8 cellular contexts compared by ENCODE assay signal in the genomic region with DNA sequence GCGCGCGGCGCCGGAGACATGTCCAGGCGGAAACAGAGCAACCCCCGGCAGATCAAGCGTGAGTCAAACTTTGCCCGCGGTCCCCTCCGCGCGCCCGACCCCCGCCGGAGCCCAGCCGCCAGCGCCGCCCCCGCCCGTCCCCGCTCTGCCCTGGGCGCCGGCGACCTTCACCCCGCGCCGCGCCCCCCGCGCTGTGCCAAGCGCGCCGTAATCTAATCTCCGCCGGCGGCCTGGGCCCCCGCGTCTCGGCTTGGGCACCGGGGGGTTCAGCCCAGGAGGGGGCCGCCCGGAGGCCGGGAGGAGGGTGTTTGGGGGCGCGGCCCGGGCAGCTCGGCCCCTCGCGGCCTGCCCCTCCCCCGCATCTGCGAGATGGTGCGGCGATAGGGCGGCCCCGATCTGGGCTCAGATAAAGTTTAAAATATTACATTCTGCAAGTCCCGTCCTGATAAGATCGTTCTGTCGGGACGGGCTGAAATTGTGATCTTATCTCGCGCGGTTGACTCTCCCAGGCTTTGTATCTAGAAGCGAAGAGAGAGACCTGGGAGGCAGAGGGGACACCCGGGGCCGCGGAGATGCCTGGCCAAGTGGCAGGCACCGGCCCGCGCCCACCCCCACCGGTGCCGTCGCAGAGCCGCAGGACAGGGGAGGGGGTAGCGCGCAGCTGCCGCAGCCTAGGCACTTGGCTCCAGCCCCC. TPM values are rescaled to one million over a fixed set of nuclear protein-coding genes. Genes with fewer than 3 reads are reported as not detected.
A peak's percentile ranks its signal among the peaks of the same experiment; 100 is the strongest.
DNase-seq lines count a peak whose midpoint lies in the region; ATAC-seq, FAIRE-seq and TF ChIP-seq lines count a peak whose summit lies in the region.

No MANE protein-coding gene starts in this region.

- peaks cover 0 to 38% (median 35%) of the 10 kb centered on the region in 4 donors for H3K4me1 ChIP-seq in sigmoid colon

- H3K4me3 Mint-ChIP-seq in activated CD8-positive, alpha-beta T cell treated with anti-CD3 and anti-CD28 coated beads for 36 hours = peak overlapping the region; percentile 90

- TF ChIP-seq EP300 in sigmoid colon (IDR thresholded peaks at IDR 0.05) = no peak

- intact Hi-C loops in activated CD8-positive, alpha-beta T cell treated with anti-CD3 and anti-CD28 coated beads for 36 hours (cut with micrococcal nuclease) = loop anchor here (5.0 kb wide), 1 partner anchor 74 kb away; no protein-coding TSS in a partner anchor
- intact Hi-C loops in sigmoid colon (cut with DNase I) = loop anchor here (10.0 kb wide), 1 partner anchor 499 kb away; a partner anchor contains a TSS

- no peak for TF ChIP-seq CTCF in activated CD8-positive, alpha-beta T cell treated with anti-CD3 and anti-CD28 coated beads for 36 hours (IDR thresholded peaks at IDR 0.05)
- TF ChIP-seq CTCF in fibroblast of pulmonary artery (IDR thresholded peaks at IDR 0.05; ENCODE audit: low read length, missing control alignments) (no peak), sigmoid colon (IDR thresholded peaks at IDR 0.05) (no peak)

- peaks cover 30% of the 10 kb centered on the region for H3K4me1 Mint-ChIP-seq in activated CD8-positive, alpha-beta T cell treated with anti-CD3 and anti-CD28 coated beads for 36 hours (ENCODE audit: low read depth)

- H3K9me3 ChIP-seq in sigmoid colon = no peaks in the 10 kb centered on the region

- TF ChIP-seq POLR2A in sigmoid colon (IDR thresholded peaks at IDR 0.05) = no peak
- TF ChIP-seq POLR2A in GM12892 (IDR thresholded peaks at IDR 0.05; ENCODE audit: low read depth, low read length) = no peak

- peaks cover 26 to 52% (median 47%) of the 10 kb centered on the region in 3 donors for H3K27me3 ChIP-seq in sigmoid colon

- H3K4me3 ChIP-seq in fibroblast of pulmonary artery (replicated peaks; ENCODE audit: low read depth, low read length) = peak overlapping the region; percentile 54
- H3K4me3 ChIP-seq in sigmoid colon = peak overlapping the region; percentile 12 to 59 (median 55)

- no peak overlapping the region for H3K27ac Mint-ChIP-seq in activated CD8-positive, alpha-beta T cell treated with anti-CD3 and anti-CD28 coated beads for 36 hours

- CTCF ChIA-PET in activated CD8-positive, alpha-beta T cell treated with anti-CD3 and anti-CD28 coated beads for 36 hours (lab: Charles Lee) = no interaction called here

- no peaks in the 10 kb centered on the region for H3K9me3 Mint-ChIP-seq in activated CD8-positive, alpha-beta T cell treated with anti-CD3 and anti-CD28 coated beads for 36 hours

- no peak for FAIRE-seq in GM12892 (lab: Jason Lieb, UNC)

- H3K36me3 Mint-ChIP-seq in activated CD8-positive, alpha-beta T cell treated with anti-CD3 and anti-CD28 coated beads for 36 hours (ENCODE audit: low read depth) = peaks cover 3% of the 10 kb centered on the region

- WGBS in sigmoid colon, 2 donors = 1% methylated on average over 77 of the region's 77 CpGs

- no peak overlapping the region for H3K27ac ChIP-seq in sigmoid colon

- DNase-seq in activated naive CD4-positive, alpha-beta T cell treated with Interleukin-2 at 50 U/mL for 16 hours = peak; percentile 39
- no peak for DNase-seq in activated naive CD4-positive, alpha-beta T cell (lab: John Stamatoyannopoulos, UW)
- DNase-seq in activated CD8-positive, alpha-beta T cell treated with anti-CD3 and anti-CD28 coated beads for 36 hours = peak; percentile 59
- DNase-seq in fibroblast of pulmonary artery (ENCODE audit: low read depth) (no peak), sigmoid colon (no peak), GM12892 (ENCODE audit: insufficient read length) (no peak), NCI-H2227 (lab: John Stamatoyannopoulos, UW; ENCODE audit: unreplicated experiment) (no peak), NCI-H1930 (lab: John Stamatoyannopoulos, UW) (no peak)

- POLR2A ChIA-PET in activated CD8-positive, alpha-beta T cell treated with anti-CD3 and anti-CD28 coated beads for 36 hours (lab: Charles Lee) = interaction anchor here (1.1 to 1.7 kb wide), 5 partner anchors 27 to 497 kb away, joined by 4 to 5 read pairs (median 4); no protein-coding TSS in a partner anchor

- H3K36me3 ChIP-seq in sigmoid colon = no peaks in the 10 kb centered on the region

- ATAC-seq in activated CD8-positive, alpha-beta T cell treated with anti-CD3 and anti-CD28 coated beads for 36 hours = no peak

- no peaks in the 10 kb centered on the region for H3K27me3 Mint-ChIP-seq in activated CD8-positive, alpha-beta T cell treated with anti-CD3 and anti-CD28 coated beads for 36 hours

RNA-seq across cellular contexts. Expression of a gene that starts 0.7 kb away (rescaled TPM):
- 10 to 100 TPM; 15.0 to 18.0 TPM for total RNA-seq in activated CD8-positive, alpha-beta T cell treated with anti-CD3 and anti-CD28 coated beads for 36 hours
- total RNA-seq in sigmoid colon = 1 to 10 TPM in 1 of 4 donors, under 1 TPM in 3; 0.27 to 2.5 (median 0.51) TPM
- polyA plus RNA-seq in sigmoid colon = 1 to 10 TPM in 2 of 3 donors, under 1 TPM in 1; 0.60 to 3.7 (median 1.2) TPM
- 0.25 TPM for polyA plus RNA-seq in GM12892 (2012; ENCODE audit: missing spikeins)

Comparison
In these comparisons a context has a peak if more than half of its experiments do, and no peak if none do; other contexts are left out.
1. DNase-seq: peak in activated naive CD4-positive, alpha-beta T cell treated with Interleukin-2 at 50 U/mL for 16 hours (single experiment) and activated CD8-positive, alpha-beta T cell treated with anti-CD3 and anti-CD28 coated beads for 36 hours (single experiment); none in activated naive CD4-positive, alpha-beta T cell (0 of 4), fibroblast of pulmonary artery (single experiment), sigmoid colon (single experiment), GM12892 (single experiment), NCI-H2227 (single experiment) and NCI-H1930 (0 of 2).
2. RNA of a gene that starts 0.7 kb away (total RNA-seq): 15.0 to 18.0 TPM in activated CD8-positive, alpha-beta T cell treated with anti-CD3 and anti-CD28 coated beads for 36 hours; 0.27 to 2.5 TPM in sigmoid colon; every median in the first group is over 4 times any median in the second.